ENCODE assay signal across 2 cellular contexts in the genomic region with DNA sequence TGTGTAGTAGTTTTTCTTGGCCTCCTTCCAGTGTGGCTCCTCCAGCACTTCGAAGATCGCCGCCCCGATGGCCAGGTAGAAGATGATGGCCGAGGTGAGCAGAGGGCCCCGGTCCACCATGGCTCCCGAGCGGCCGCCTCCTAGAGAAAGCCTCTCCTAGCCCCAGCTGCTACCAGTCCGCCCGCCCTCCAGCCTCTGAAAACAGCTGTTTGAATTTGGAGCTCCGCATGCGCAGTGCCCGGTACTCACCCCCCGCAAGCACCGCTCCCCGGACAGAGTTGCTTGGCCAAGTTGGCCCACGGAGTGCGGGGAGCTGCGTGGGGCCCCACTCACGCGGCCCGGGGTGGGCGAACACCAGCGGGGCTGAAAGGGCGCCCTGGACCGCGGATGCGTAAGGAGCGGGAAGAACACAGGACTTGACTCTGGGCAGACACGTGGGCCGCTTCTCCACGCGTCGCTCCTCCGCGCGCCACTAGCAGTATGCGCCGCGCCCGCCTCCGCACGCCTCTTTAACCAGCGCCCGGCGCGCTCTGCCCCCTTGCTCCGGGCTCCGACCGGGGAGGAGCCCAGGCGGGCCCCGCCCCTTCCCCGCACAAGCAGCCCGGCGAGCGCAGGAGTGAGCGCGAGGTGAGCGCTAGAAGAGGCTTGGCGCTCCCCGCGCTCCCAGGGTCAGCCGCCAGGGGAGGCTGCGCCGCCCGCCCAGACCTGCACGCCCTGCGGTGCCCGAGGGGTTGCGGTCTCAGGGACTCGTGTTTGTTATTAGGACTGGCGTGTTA.
A peak's percentile ranks its signal among the peaks of the same experiment; 100 is the strongest.
TF ChIP-seq lines count a peak whose summit lies in the region.

A gene with protein sequence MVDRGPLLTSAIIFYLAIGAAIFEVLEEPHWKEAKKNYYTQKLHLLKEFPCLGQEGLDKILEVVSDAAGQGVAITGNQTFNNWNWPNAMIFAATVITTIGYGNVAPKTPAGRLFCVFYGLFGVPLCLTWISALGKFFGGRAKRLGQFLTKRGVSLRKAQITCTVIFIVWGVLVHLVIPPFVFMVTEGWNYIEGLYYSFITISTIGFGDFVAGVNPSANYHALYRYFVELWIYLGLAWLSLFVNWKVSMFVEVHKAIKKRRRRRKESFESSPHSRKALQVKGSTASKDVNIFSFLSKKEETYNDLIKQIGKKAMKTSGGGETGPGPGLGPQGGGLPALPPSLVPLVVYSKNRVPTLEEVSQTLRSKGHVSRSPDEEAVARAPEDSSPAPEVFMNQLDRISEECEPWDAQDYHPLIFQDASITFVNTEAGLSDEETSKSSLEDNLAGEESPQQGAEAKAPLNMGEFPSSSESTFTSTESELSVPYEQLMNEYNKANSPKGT (minus strand): TSS at position 484 of the 776 bp plus-strand sequence. CDS start 364 bp downstream, at position 120.

TF ChIP-seq in HCT116, 20 proteins besides CTCF, POLR2A, EP300 and RAD21:
- TF ChIP-seq, protein P1, sequence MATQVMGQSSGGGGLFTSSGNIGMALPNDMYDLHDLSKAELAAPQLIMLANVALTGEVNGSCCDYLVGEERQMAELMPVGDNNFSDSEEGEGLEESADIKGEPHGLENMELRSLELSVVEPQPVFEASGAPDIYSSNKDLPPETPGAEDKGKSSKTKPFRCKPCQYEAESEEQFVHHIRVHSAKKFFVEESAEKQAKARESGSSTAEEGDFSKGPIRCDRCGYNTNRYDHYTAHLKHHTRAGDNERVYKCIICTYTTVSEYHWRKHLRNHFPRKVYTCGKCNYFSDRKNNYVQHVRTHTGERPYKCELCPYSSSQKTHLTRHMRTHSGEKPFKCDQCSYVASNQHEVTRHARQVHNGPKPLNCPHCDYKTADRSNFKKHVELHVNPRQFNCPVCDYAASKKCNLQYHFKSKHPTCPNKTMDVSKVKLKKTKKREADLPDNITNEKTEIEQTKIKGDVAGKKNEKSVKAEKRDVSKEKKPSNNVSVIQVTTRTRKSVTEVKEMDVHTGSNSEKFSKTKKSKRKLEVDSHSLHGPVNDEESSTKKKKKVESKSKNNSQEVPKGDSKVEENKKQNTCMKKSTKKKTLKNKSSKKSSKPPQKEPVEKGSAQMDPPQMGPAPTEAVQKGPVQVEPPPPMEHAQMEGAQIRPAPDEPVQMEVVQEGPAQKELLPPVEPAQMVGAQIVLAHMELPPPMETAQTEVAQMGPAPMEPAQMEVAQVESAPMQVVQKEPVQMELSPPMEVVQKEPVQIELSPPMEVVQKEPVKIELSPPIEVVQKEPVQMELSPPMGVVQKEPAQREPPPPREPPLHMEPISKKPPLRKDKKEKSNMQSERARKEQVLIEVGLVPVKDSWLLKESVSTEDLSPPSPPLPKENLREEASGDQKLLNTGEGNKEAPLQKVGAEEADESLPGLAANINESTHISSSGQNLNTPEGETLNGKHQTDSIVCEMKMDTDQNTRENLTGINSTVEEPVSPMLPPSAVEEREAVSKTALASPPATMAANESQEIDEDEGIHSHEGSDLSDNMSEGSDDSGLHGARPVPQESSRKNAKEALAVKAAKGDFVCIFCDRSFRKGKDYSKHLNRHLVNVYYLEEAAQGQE (IDR thresholded peaks at IDR 0.05; ENCODE audit: low read depth) = no peak
- TF ChIP-seq, protein P2, sequence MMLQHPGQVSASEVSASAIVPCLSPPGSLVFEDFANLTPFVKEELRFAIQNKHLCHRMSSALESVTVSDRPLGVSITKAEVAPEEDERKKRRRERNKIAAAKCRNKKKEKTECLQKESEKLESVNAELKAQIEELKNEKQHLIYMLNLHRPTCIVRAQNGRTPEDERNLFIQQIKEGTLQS (IDR thresholded peaks at IDR 0.05) = no peak
- TF ChIP-seq CBX3 (IDR thresholded peaks at IDR 0.05; ENCODE audit: low read depth) (peak; percentile 75; the same call in 1 of the 2 replicates), TCF7L2 (IDR thresholded peaks at IDR 0.05; ENCODE audit: borderline replicate concordance, extremely low read depth, insufficient read depth, insufficient read length) (peak; percentile 28), EGR1 (IDR thresholded peaks at IDR 0.05; ENCODE audit: low read depth) (peak; percentile 95), POLR2AphosphoS5 (IDR thresholded peaks at IDR 0.05; ENCODE audit: low read depth, low read length) (peak; percentile 92), EZH2phosphoT487 (IDR thresholded peaks at IDR 0.05; ENCODE audit: borderline replicate concordance) (no peak), SRF (IDR thresholded peaks at IDR 0.05; ENCODE audit: low read depth) (no peak), ZNF274 (IDR thresholded peaks at IDR 0.05; ENCODE audit: low read depth, low read length) (no peak), JUND (IDR thresholded peaks at IDR 0.05) (no peak), ZFX (IDR thresholded peaks at IDR 0.05) (peak; percentile 46; the same call in 1 of the 2 replicates), CEBPB (IDR thresholded peaks at IDR 0.05; ENCODE audit: low read depth) (no peak), SIN3A (IDR thresholded peaks at IDR 0.05; ENCODE audit: low read depth) (peak; percentile 89), FOSL1 (IDR thresholded peaks at IDR 0.05; ENCODE audit: low read depth) (0 out of 2 replicates have a peak, but pooled peaks have one; percentile 3), YY1 (IDR thresholded peaks at IDR 0.05; ENCODE audit: extremely low read depth, insufficient replicate concordance, low read depth, low read length) (no peak), ELF1 (IDR thresholded peaks at IDR 0.05; ENCODE audit: borderline replicate concordance, low read depth) (no peak), SP1 (IDR thresholded peaks at IDR 0.05; ENCODE audit: low read depth) (peak; percentile 52)
- TF ChIP-seq, protein P3, sequence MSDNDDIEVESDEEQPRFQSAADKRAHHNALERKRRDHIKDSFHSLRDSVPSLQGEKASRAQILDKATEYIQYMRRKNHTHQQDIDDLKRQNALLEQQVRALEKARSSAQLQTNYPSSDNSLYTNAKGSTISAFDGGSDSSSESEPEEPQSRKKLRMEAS (IDR thresholded peaks at IDR 0.05) = peak; percentile 97

TF ChIP-seq in HepG2, 621 proteins besides CTCF, POLR2A, EP300 and RAD21 (continues in another document):
- TF ChIP-seq, protein P4, sequence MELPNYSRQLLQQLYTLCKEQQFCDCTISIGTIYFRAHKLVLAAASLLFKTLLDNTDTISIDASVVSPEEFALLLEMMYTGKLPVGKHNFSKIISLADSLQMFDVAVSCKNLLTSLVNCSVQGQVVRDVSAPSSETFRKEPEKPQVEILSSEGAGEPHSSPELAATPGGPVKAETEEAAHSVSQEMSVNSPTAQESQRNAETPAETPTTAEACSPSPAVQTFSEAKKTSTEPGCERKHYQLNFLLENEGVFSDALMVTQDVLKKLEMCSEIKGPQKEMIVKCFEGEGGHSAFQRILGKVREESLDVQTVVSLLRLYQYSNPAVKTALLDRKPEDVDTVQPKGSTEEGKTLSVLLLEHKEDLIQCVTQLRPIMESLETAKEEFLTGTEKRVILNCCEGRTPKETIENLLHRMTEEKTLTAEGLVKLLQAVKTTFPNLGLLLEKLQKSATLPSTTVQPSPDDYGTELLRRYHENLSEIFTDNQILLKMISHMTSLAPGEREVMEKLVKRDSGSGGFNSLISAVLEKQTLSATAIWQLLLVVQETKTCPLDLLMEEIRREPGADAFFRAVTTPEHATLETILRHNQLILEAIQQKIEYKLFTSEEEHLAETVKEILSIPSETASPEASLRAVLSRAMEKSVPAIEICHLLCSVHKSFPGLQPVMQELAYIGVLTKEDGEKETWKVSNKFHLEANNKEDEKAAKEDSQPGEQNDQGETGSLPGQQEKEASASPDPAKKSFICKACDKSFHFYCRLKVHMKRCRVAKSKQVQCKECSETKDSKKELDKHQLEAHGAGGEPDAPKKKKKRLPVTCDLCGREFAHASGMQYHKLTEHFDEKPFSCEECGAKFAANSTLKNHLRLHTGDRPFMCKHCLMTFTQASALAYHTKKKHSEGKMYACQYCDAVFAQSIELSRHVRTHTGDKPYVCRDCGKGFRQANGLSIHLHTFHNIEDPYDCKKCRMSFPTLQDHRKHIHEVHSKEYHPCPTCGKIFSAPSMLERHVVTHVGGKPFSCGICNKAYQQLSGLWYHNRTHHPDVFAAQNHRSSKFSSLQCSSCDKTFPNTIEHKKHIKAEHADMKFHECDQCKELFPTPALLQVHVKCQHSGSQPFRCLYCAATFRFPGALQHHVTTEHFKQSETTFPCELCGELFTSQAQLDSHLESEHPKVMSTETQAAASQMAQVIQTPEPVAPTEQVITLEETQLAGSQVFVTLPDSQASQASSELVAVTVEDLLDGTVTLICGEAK (IDR thresholded peaks at IDR 0.05) = no peak
- TF ChIP-seq, protein P4 (CRISPR knock-in tag; IDR thresholded peaks at IDR 0.05) = 0 out of 2 replicates have a peak, but pooled peaks have one; percentile 23
- TF ChIP-seq ZNF563 (CRISPR knock-in tag; IDR thresholded peaks at IDR 0.05) (peak; percentile 34; the same call in 1 of the 2 replicates), RFXANK (CRISPR knock-in tag; IDR thresholded peaks at IDR 0.05) (no peak), ZNF205 (CRISPR knock-in tag; IDR thresholded peaks at IDR 0.05) (peak; percentile 60; the same call in 1 of the 2 replicates), KLF16 (CRISPR knock-in tag; IDR thresholded peaks at IDR 0.05) (no peak), RBM39 (IDR thresholded peaks at IDR 0.05; ENCODE audit: low read depth, low read length, poor library complexity, severe bottlenecking) (peak; percentile 37), NAIF1 (CRISPR knock-in tag; IDR thresholded peaks at IDR 0.05; ENCODE audit: borderline replicate concordance) (no peak), ZNF333 (CRISPR knock-in tag; IDR thresholded peaks at IDR 0.05; ENCODE audit: borderline replicate concordance) (no peak)
- TF ChIP-seq, protein P5, sequence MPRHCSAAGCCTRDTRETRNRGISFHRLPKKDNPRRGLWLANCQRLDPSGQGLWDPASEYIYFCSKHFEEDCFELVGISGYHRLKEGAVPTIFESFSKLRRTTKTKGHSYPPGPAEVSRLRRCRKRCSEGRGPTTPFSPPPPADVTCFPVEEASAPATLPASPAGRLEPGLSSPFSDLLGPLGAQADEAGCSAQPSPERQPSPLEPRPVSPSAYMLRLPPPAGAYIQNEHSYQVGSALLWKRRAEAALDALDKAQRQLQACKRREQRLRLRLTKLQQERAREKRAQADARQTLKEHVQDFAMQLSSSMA (CRISPR knock-in tag; IDR thresholded peaks at IDR 0.05) = no peak
- TF ChIP-seq, protein P6, sequence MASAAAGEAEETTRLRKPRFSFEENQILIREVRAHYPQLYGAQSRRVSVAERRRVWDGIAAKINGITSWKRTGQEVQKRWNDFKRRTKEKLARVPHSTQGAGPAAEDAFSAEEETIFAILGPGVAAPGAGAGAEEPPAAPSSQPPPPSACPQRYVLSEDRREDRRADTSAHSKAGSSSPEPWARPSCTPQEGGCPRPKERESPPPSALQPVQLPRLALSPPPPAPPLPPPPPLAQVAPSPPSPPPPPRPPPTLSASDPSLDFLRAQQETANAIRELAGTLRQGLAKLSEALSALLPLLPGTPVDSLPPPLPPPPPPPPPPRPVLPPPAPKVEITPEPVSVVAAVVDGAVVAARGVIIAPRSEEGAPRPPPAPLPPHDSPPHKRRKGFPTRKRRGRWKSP (CRISPR knock-in tag; IDR thresholded peaks at IDR 0.05) = peak; percentile 94
- TF ChIP-seq, protein P7, sequence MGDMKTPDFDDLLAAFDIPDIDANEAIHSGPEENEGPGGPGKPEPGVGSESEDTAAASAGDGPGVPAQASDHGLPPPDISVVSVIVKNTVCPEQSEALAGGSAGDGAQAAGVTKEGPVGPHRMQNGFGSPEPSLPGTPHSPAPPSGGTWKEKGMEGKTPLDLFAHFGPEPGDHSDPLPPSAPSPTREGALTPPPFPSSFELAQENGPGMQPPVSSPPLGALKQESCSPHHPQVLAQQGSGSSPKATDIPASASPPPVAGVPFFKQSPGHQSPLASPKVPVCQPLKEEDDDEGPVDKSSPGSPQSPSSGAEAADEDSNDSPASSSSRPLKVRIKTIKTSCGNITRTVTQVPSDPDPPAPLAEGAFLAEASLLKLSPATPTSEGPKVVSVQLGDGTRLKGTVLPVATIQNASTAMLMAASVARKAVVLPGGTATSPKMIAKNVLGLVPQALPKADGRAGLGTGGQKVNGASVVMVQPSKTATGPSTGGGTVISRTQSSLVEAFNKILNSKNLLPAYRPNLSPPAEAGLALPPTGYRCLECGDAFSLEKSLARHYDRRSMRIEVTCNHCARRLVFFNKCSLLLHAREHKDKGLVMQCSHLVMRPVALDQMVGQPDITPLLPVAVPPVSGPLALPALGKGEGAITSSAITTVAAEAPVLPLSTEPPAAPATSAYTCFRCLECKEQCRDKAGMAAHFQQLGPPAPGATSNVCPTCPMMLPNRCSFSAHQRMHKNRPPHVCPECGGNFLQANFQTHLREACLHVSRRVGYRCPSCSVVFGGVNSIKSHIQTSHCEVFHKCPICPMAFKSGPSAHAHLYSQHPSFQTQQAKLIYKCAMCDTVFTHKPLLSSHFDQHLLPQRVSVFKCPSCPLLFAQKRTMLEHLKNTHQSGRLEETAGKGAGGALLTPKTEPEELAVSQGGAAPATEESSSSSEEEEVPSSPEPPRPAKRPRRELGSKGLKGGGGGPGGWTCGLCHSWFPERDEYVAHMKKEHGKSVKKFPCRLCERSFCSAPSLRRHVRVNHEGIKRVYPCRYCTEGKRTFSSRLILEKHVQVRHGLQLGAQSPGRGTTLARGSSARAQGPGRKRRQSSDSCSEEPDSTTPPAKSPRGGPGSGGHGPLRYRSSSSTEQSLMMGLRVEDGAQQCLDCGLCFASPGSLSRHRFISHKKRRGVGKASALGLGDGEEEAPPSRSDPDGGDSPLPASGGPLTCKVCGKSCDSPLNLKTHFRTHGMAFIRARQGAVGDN (CRISPR knock-in tag; IDR thresholded peaks at IDR 0.05) = peak; percentile 53
